Comparison of ENCODE assay signal across 8 cellular contexts in the genomic region with DNA sequence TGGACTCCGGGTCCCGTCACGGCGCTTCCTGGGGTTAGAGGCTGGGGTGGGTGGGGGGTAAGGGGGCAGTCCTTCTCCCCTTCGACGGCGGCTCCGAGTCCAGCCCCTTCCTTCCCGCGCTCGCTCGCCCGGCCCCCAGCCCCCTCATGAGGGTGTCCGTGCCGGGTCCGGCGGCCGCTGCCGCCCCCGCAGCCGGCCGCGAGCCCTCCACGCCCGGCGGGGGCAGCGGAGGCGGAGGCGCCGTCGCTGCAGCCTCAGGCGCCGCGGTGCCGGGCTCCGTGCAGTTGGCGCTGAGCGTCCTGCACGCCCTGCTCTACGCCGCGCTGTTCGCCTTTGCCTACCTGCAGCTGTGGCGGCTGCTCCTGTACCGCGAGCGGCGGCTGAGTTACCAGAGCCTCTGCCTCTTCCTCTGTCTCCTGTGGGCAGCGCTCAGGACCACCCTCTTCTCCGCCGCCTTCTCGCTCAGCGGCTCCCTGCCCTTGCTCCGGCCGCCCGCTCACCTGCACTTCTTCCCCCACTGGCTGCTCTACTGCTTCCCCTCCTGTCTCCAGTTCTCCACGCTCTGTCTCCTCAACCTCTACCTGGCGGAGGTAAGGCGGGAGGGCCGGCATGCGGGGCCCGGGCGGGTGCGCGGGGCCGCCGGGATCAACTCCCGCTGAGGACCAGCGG. TPM values are rescaled to one million over a fixed set of nuclear protein-coding genes. Genes with fewer than 3 reads are reported as not detected.
DNase-seq lines count a peak whose midpoint lies in the region; ATAC-seq and TF ChIP-seq lines count a peak whose summit lies in the region.

No MANE protein-coding gene starts in this region.

- H3K27me3 ChIP-seq in esophagus squamous epithelium: no peaks in the 10 kb centered on the region
- H3K27me3 ChIP-seq in neural cell (ENCODE audit: insufficient read depth, low read depth, low read length): no peaks in the 10 kb centered on the region
- peaks cover 0 to 2% of the 10 kb centered on the region in 2 donors for H3K27me3 ChIP-seq in tibial artery

- TF ChIP-seq CTCF in esophagus squamous epithelium (IDR thresholded peaks at IDR 0.05) (no peak), neural cell (IDR thresholded peaks at IDR 0.05; ENCODE audit: poor library complexity, severe bottlenecking) (no peak), tibial artery (IDR thresholded peaks at IDR 0.05) (no peak)

- peak overlapping the region; percentile 81 to 94 (median 92) for H3K27ac ChIP-seq in esophagus squamous epithelium
- peak overlapping the region; percentile 91 for H3K27ac ChIP-seq in neural cell (ENCODE audit: low read length)
- peak overlapping the region; percentile 76 to 93 for H3K27ac ChIP-seq in tibial artery

- H3K79me2 ChIP-seq in neural cell (replicated peaks; ENCODE audit: insufficient read depth, low read length): peaks cover 78% of the 10 kb centered on the region

- peak; percentile 11 for ATAC-seq in GM18868 (IDR thresholded peaks at IDR 0.05; ENCODE audit: unreplicated experiment)
- ATAC-seq in HG02970 (IDR thresholded peaks at IDR 0.05; ENCODE audit: low FRiP score, unreplicated experiment): peak; percentile 16

- H3F3A ChIP-seq in neural cell (ENCODE audit: insufficient read depth, low read length, poor library complexity, severe bottlenecking): peaks cover 11% of the 10 kb centered on the region

- 0% methylated on average over 8 to 18 of the region's 69 CpGs for WGBS in esophagus squamous epithelium, 2 donors

- H3K4me1 ChIP-seq in esophagus squamous epithelium: peaks cover 6 to 34% (median 15%) of the 10 kb centered on the region in 3 donors
- peaks cover 0 to 27% (median 14%) of the 10 kb centered on the region in 4 donors for H3K4me1 ChIP-seq in tibial artery

- H3K36me3 ChIP-seq in esophagus squamous epithelium: no peaks in the 10 kb centered on the region
- H3K36me3 ChIP-seq in neural cell (ENCODE audit: insufficient read depth, low read length): no peaks in the 10 kb centered on the region
- H3K36me3 ChIP-seq in tibial artery: no peaks in the 10 kb centered on the region

- peak overlapping the region; percentile 70 to 98 (median 82) for H3K4me3 ChIP-seq in esophagus squamous epithelium
- peak overlapping the region; percentile 88 for H3K4me3 ChIP-seq in neural cell (ENCODE audit: low read length)
- H3K4me3 ChIP-seq in tibial artery: peak overlapping the region; percentile 85 to 96

- peak overlapping the region; percentile 13 for H3K4me2 ChIP-seq in neural cell (ENCODE audit: low read length)

- TF ChIP-seq RAD21 in neural cell (conservative IDR thresholded peaks at IDR 0.05): no peak

- DNase-seq in NCI-H226: peak; percentile 4
- peak; percentile 73 for DNase-seq in activated CD8-positive, alpha-beta memory T cell treated with anti-CD3 and anti-CD28 coated beads, Interleukin-2, amount 50 U/mL, for 48 hours
- DNase-seq in esophagus squamous epithelium (lab: John Stamatoyannopoulos, UW): no peak
- peak; percentile 21 to 71 for DNase-seq in tibial artery
- no peak for DNase-seq in AML-193 (lab: John Stamatoyannopoulos, UW)

- no peaks in the 10 kb centered on the region for H3K9me3 ChIP-seq in esophagus squamous epithelium
- no peaks in the 10 kb centered on the region for H3K9me3 ChIP-seq in neural cell (ENCODE audit: low read length)
- H3K9me3 ChIP-seq in tibial artery: no peaks in the 10 kb centered on the region

- peak overlapping the region; percentile 52 for H2AFZ ChIP-seq in neural cell (ENCODE audit: low read depth, low read length)

- TF ChIP-seq POLR2A in esophagus squamous epithelium (IDR thresholded peaks at IDR 0.05): no peak

- H3K9ac ChIP-seq in neural cell (ENCODE audit: low read length): peak overlapping the region; percentile 98

- intact Hi-C loops in esophagus squamous epithelium (cut with DNase I) (loop anchor here (10.0 kb wide), 1 partner anchor 142 kb away; a partner anchor contains a TSS), tibial artery (cut with DNase I; ENCODE audit: low total_unique reads) (loop anchor here (5.0 kb wide), 1 partner anchor 139 kb away; no protein-coding TSS in a partner anchor)

- TF ChIP-seq EP300 in neural cell (conservative IDR thresholded peaks at IDR 0.05; ENCODE audit: poor library complexity, severe bottlenecking): no peak

- no peaks in the 10 kb centered on the region for H4K20me1 ChIP-seq in neural cell (ENCODE audit: insufficient read depth)

- no peaks in the 10 kb centered on the region for H3K9me2 ChIP-seq in neural cell (ENCODE audit: insufficient read depth, low read length)

TF ChIP-seq in neural cell, 6 proteins besides CTCF, POLR2A, EP300 and RAD21:
- TF ChIP-seq, protein P1, sequence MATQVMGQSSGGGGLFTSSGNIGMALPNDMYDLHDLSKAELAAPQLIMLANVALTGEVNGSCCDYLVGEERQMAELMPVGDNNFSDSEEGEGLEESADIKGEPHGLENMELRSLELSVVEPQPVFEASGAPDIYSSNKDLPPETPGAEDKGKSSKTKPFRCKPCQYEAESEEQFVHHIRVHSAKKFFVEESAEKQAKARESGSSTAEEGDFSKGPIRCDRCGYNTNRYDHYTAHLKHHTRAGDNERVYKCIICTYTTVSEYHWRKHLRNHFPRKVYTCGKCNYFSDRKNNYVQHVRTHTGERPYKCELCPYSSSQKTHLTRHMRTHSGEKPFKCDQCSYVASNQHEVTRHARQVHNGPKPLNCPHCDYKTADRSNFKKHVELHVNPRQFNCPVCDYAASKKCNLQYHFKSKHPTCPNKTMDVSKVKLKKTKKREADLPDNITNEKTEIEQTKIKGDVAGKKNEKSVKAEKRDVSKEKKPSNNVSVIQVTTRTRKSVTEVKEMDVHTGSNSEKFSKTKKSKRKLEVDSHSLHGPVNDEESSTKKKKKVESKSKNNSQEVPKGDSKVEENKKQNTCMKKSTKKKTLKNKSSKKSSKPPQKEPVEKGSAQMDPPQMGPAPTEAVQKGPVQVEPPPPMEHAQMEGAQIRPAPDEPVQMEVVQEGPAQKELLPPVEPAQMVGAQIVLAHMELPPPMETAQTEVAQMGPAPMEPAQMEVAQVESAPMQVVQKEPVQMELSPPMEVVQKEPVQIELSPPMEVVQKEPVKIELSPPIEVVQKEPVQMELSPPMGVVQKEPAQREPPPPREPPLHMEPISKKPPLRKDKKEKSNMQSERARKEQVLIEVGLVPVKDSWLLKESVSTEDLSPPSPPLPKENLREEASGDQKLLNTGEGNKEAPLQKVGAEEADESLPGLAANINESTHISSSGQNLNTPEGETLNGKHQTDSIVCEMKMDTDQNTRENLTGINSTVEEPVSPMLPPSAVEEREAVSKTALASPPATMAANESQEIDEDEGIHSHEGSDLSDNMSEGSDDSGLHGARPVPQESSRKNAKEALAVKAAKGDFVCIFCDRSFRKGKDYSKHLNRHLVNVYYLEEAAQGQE (IDR thresholded peaks at IDR 0.05; ENCODE audit: borderline replicate concordance): no peak
- TF ChIP-seq MXI1 (conservative IDR thresholded peaks at IDR 0.05; ENCODE audit: poor library complexity, severe bottlenecking): peak; percentile 22

RNA-seq across cellular contexts. Expression of a gene that starts 0.5 kb away (rescaled TPM):
- under 1 TPM; 0.21 to 0.95 (median 0.35) TPM for total RNA-seq in esophagus squamous epithelium
- polyA plus RNA-seq in neural cell: 100 and 118 TPM in 2 replicates
- polyA minus RNA-seq in neural cell: 78.6 and 93.1 TPM in 2 replicates

RNA-seq across cellular contexts. Expression of a gene that starts 0.8 kb away (rescaled TPM):
- 1 to 10 TPM; 1.5 to 6.1 (median 4.3) TPM for total RNA-seq in esophagus squamous epithelium
- 53.3 and 58.4 TPM in 2 replicates for polyA plus RNA-seq in neural cell
- polyA minus RNA-seq in neural cell: 101 and 106 TPM in 2 replicates

Comparison
In these comparisons a context has a peak if more than half of its experiments do, and no peak if none do; other contexts are left out.
1. DNase-seq: peak in NCI-H226 (single experiment), activated CD8-positive, alpha-beta memory T cell treated with anti-CD3 and anti-CD28 coated beads, Interleukin-2, amount 50 U/mL, for 48 hours (single experiment) and tibial artery (2 of 2); none in esophagus squamous epithelium (single experiment) and AML-193 (0 of 2).
2. Peak in every context shown above with its lines, with median percentiles within 50 percentile points of each other: H3K27ac ChIP-seq and H3K4me3 ChIP-seq.